In the genomic region with DNA sequence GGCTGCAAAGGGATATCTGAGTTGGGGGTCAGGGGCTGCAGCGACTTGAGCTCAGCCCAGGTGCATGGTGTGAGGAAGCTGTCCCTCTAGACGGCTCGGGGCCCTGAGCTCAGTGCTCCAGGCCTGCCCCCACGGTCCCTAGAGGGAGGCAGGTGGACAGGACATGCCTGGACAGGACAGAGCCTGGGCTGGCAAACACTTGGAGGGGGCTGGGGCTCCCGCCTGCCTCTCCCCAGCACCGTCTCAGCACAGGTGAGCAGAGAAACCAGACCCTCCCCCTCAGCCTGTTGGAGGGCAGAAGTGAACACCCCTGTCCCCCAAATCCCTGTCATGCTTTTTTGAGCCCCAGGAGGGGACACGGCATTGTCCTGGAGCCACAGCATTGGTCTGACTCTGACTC, we compare ENCODE assay signal across 13 cellular contexts. TPM values are rescaled to one million over a fixed set of nuclear protein-coding genes. Genes with fewer than 3 reads are reported as not detected.
DNase-seq lines count a peak whose midpoint lies in the region; TF ChIP-seq lines count a peak whose summit lies in the region.
"Had no signal": no experiment of that assay in that cellular context is flagged by ENCODE, and none has a peak within 500 bp of the region (broad histone marks: within the 10 kb centered on the region; RNA-seq: fewer than 3 reads in every experiment).

No MANE protein-coding gene starts in this region.

- 0 out of 2 replicates have a peak overlapping the region, but pooled peaks have one; percentile 14 for H2BK15ac ChIP-seq in H9 (ENCODE audit: low read depth, low read length)

- H2AFZ ChIP-seq in H9 (ENCODE audit: low read length): no peak overlapping the region

- no peak overlapping the region for H2BK5ac ChIP-seq in H9 (ENCODE audit: insufficient read length, low read length)

- no peaks in the 10 kb centered on the region for H3K27me3 ChIP-seq in H9 (ENCODE audit: insufficient read depth, low read length)
- peaks cover 7% of the 10 kb centered on the region for H3K27me3 ChIP-seq in neutrophil

- H3K36me3 ChIP-seq in neutrophil: no peaks in the 10 kb centered on the region

- POLR2A ChIA-PET in RWPE1 (lab: Yijun Ruan, JAX; ENCODE audit: low non-redundant PET): interaction anchor here (0.7 kb wide), 2 partner anchors 22 to 33 kb away, joined by 3 to 5 read pairs; no protein-coding TSS in a partner anchor

- H3K56ac ChIP-seq in H9 (ENCODE audit: insufficient read length, low read depth, low read length): no peak overlapping the region

- peaks cover 0 to 2% (median 0%) of the 10 kb centered on the region in 3 experiments; a peak in 2 of 7 replicates for H3K36me3 Mint-ChIP-seq in H9 (ENCODE audit: insufficient read depth in 1 of 3, low read depth in 3 of 3)
- H3K36me3 Mint-ChIP-seq in activated T-cell treated with anti-CD3 and anti-CD28 coated beads, Interleukin-2, amount 50 U/mL, for 24 hours (ENCODE audit: low read depth): no peaks in the 10 kb centered on the region

- no peak overlapping the region for H2BK120ac ChIP-seq in H9 (ENCODE audit: low read depth, low read length, poor library complexity, severe bottlenecking)

- no peaks in the 10 kb centered on the region for H4K20me1 ChIP-seq in H9 (ENCODE audit: control insufficient read depth, insufficient read depth, insufficient read length)

- no peak overlapping the region for H3K27ac Mint-ChIP-seq in H9
- no peak overlapping the region for H3K27ac Mint-ChIP-seq in activated T-cell treated with anti-CD3 and anti-CD28 coated beads, Interleukin-2, amount 50 U/mL, for 24 hours

- no peak overlapping the region for H4K91ac ChIP-seq in H9 (ENCODE audit: insufficient read length, low read depth, low read length)

- WGBS in H9 (ENCODE audit: extremely low coverage, insufficient read length, low lambda C conversion rate): no CpG with 5 or more reads among the region's 7 CpGs

- no peak overlapping the region for H3T11ph ChIP-seq in H9 (ENCODE audit: low read length)

- H3K14ac ChIP-seq in H9 (ENCODE audit: insufficient read depth, low read length): no peak overlapping the region

- no peak overlapping the region for H4K8ac ChIP-seq in H9 (replicated peaks; ENCODE audit: insufficient read length, low read depth, low read length)

- H3K4ac ChIP-seq in H9 (ENCODE audit: low read depth, low read length): no peak overlapping the region

- no peak overlapping the region for H3K23ac ChIP-seq in H9 (ENCODE audit: insufficient read length, low read depth, low read length)

- H3K9me3 ChIP-seq in H9 (ENCODE audit: control insufficient read depth, low read depth, low read length) (no peaks in the 10 kb centered on the region), neutrophil (no peaks in the 10 kb centered on the region)
- H3K9me3 ChIP-seq: Caco-2 had no signal

- H3K4me2 ChIP-seq in H9 (ENCODE audit: insufficient read depth, insufficient read length, low read length): no peak overlapping the region

- no peaks in the 10 kb centered on the region for H3K79me1 ChIP-seq in H9 (ENCODE audit: insufficient read depth, low read depth, low read length, poor library complexity, severe bottlenecking)

- peak; percentile 19 for DNase-seq in NCI-H510A (lab: John Stamatoyannopoulos, UW)
- no peak for DNase-seq in NCI-H510A treated with DMSO at 0.1 percent for 48 hours (lab: John Stamatoyannopoulos, UW)
- no peak for DNase-seq in H9
- DNase-seq in RWPE1 (ENCODE audit: low spot score): no peak
- no peak for DNase-seq in activated T-cell treated with anti-CD3 and anti-CD28 coated beads, Interleukin-2, amount 50 U/mL, for 24 hours
- no peak for DNase-seq in NCI-H82 (lab: John Stamatoyannopoulos, UW)
- DNase-seq: Caco-2, GDM1, NCI-H1694, NCI-H748 treated with DMSO at 0.1 percent for 48 hours had no signal

- H2BK12ac ChIP-seq in H9 (ENCODE audit: insufficient read length, low read depth, low read length): no peak overlapping the region

- H3K4me1 ChIP-seq in H9 (ENCODE audit: insufficient read depth, low read length) (no peaks in the 10 kb centered on the region), neutrophil (ENCODE audit: control insufficient read depth in 1 of 2, insufficient read depth in 1 of 2, low read depth in 1 of 2, low read length in 1 of 2) (peaks cover 19 to 25% of the 10 kb centered on the region in 2 experiments)

- TF ChIP-seq CTCF in H9 (conservative IDR thresholded peaks at IDR 0.05): no peak
- TF ChIP-seq CTCF in RWPE1 (conservative IDR thresholded peaks at IDR 0.05; ENCODE audit: low read depth): no peak
- no peak for TF ChIP-seq CTCF in neutrophil (IDR thresholded peaks at IDR 0.05)

- H3K79me2 ChIP-seq in H9 (ENCODE audit: insufficient read depth, low read length): no peaks in the 10 kb centered on the region

- H2BK20ac ChIP-seq in H9 (ENCODE audit: low read depth, low read length, poor library complexity, severe bottlenecking): no peak overlapping the region

- no peak overlapping the region for H3K4me3 Mint-ChIP-seq in H9
- H3K4me3 Mint-ChIP-seq in activated T-cell treated with anti-CD3 and anti-CD28 coated beads, Interleukin-2, amount 50 U/mL, for 24 hours: no peak overlapping the region

- H2AK5ac ChIP-seq in H9 (ENCODE audit: insufficient read length, low read length): no peak overlapping the region

- H3K23me2 ChIP-seq in H9 (ENCODE audit: insufficient read length, low read depth, low read length, poor library complexity, severe bottlenecking): no peaks in the 10 kb centered on the region

- H4K5ac ChIP-seq in H9 (ENCODE audit: insufficient read length, low read depth, low read length): no peak overlapping the region

- H3K27ac ChIP-seq in H9 (ENCODE audit: insufficient read length, low read depth, low read length) (no peak overlapping the region), RWPE1 (peak overlapping the region; percentile 57), neutrophil (peak overlapping the region; percentile 69)

- no peak overlapping the region for H3K9ac ChIP-seq in H9 (ENCODE audit: extremely low read depth, insufficient read length, low read length)

- no peak overlapping the region for H3K4me3 ChIP-seq in neutrophil (ENCODE audit: low read depth in 1 of 2, low read length in 1 of 2)
- H3K4me3 ChIP-seq: GM12878, K562 had no signal

- CTCF ChIA-PET in RWPE1 (lab: Yijun Ruan, JAX): interaction anchor here (0.5 kb wide), 1 partner anchor 13 kb away, joined by 3 read pairs; no protein-coding TSS in a partner anchor

- peaks cover 14 to 22% of the 10 kb centered on the region in 2 experiments for H3K4me1 Mint-ChIP-seq in H9
- H3K4me1 Mint-ChIP-seq in activated T-cell treated with anti-CD3 and anti-CD28 coated beads, Interleukin-2, amount 50 U/mL, for 24 hours (ENCODE audit: low read depth): peaks cover 6% of the 10 kb centered on the region

- H3K9me3 Mint-ChIP-seq in H9: peaks cover 2 to 3% of the 10 kb centered on the region in 2 experiments; a peak in 2 of 5 replicates
- H3K9me3 Mint-ChIP-seq in activated T-cell treated with anti-CD3 and anti-CD28 coated beads, Interleukin-2, amount 50 U/mL, for 24 hours: no peaks in the 10 kb centered on the region

- H3K18ac ChIP-seq in H9 (ENCODE audit: insufficient read length, low read depth, low read length): no peak overlapping the region

- peaks cover 7% of the 10 kb centered on the region for H3K27me3 Mint-ChIP-seq in H9 (ENCODE audit: low read depth)
- peaks cover 23% of the 10 kb centered on the region for H3K27me3 Mint-ChIP-seq in activated T-cell treated with anti-CD3 and anti-CD28 coated beads, Interleukin-2, amount 50 U/mL, for 24 hours

RNA-seq across cellular contexts. Expression of a gene that starts 11.4 kb away (rescaled TPM):
- 43.2 and 43.8 TPM in 2 replicates for total RNA-seq in H9 (2021)
